ENCODE assay signal across 8 cellular contexts in the genomic region with DNA sequence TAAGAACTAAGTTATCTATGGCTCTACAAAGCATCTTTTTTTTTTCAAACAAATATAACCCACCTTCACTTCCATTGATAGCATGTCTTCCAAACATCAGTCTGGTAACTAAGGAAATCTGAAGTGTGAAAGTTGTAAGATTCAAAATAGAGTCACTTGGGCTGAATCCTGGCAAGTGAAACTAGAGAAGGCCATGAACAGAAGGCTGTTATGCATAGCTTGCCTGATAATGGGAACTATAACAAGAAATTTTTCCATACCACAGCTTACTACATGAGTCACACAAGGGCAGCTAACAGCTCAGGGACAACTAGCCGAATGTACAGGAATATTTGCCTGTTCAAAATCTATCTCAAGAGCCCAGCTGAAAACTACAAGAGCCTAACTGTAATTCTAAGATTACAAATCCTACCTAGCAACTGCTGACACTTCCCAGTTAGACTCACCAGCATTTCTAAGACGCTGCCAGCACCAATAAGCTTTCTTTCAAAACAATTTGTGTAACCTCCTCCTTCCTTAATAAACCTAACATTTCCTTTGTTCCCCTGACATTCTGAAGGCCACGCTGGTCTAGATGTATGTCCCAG.
A peak's percentile ranks its signal among the peaks of the same experiment; 100 is the strongest.
DNase-seq lines count a peak whose midpoint lies in the region; ATAC-seq, FAIRE-seq and TF ChIP-seq lines count a peak whose summit lies in the region.

No MANE protein-coding gene starts in this region.

- H3K9me3 ChIP-seq in endothelial cell of umbilical vein (replicated peaks; ENCODE audit: control insufficient read depth, insufficient read depth, low read length) (no peaks in the 10 kb centered on the region), spleen (no peaks in the 10 kb centered on the region)

- H3K27me3 ChIP-seq in endothelial cell of umbilical vein (ENCODE audit: control insufficient read depth in 2 of 2, insufficient read depth in 2 of 2, low read length in 2 of 2) (no peaks in the 10 kb centered on the region), spleen (replicated peaks in 1 of 7) (no peaks in the 10 kb centered on the region)

- H3K27ac ChIP-seq in endothelial cell of umbilical vein (ENCODE audit: insufficient read depth, low read depth, low read length) (no peak overlapping the region), spleen (no peak overlapping the region)

- H3K4me1 ChIP-seq in endothelial cell of umbilical vein (ENCODE audit: control insufficient read depth, extremely low read depth, insufficient read depth, low read length) (no peaks in the 10 kb centered on the region), spleen (no peaks in the 10 kb centered on the region)

- H3K9me1 ChIP-seq in endothelial cell of umbilical vein (replicated peaks; ENCODE audit: control insufficient read depth, extremely low read depth, insufficient read depth, low read length), result no peaks in the 10 kb centered on the region

- DNase-seq in NCI-H2171 treated with DMSO at 0.1 percent for 48 hours (lab: John Stamatoyannopoulos, UW) (peak; percentile 15), NCI-H2171 (lab: John Stamatoyannopoulos, UW) (no peak), NCI-H2227 treated with DMSO at 0.1 percent for 48 hours (lab: John Stamatoyannopoulos, UW) (peak; percentile 56), endothelial cell of umbilical vein (ENCODE audit: low read depth, low spot score) (peak; percentile 82), HUDEP-2 (lab: John Stamatoyannopoulos, UW; ENCODE audit: unreplicated experiment in 76 of 76) (no peak), sciatic nerve (ENCODE audit: low spot score) (no peak), spleen (no peak)

- H3K36me3 ChIP-seq in endothelial cell of umbilical vein (ENCODE audit: control insufficient read depth in 2 of 2, extremely low read depth in 1 of 2, insufficient read depth in 2 of 2, low read length in 2 of 2), result no peaks in the 10 kb centered on the region
- no peaks in the 10 kb centered on the region for H3K36me3 ChIP-seq in spleen

- H3K4me2 ChIP-seq in endothelial cell of umbilical vein (ENCODE audit: insufficient read depth, low read length), result peak overlapping the region; percentile 35

- H2AFZ ChIP-seq in endothelial cell of umbilical vein (ENCODE audit: low read depth, low read length), result peak overlapping the region; percentile 23

- 13 to 23% (median 14%) methylated on average over 3 of the region's 3 CpGs for WGBS in spleen, 5 donors

- no peak for TF ChIP-seq CTCF in endothelial cell of umbilical vein (IDR thresholded peaks at IDR 0.05; ENCODE audit: extremely low read depth in 1 of 2, insufficient read depth in 1 of 2, low read depth in 1 of 2, low read length in 2 of 2)
- no peak for TF ChIP-seq CTCF in spleen (IDR thresholded peaks at IDR 0.05 in 8 of 11, conservative IDR thresholded peaks at IDR 0.05 in 3 of 11)

- dilution Hi-C loops in endothelial cell of umbilical vein (cut with MboI; ENCODE audit: extremely low pct_ligation_motif_present, low sequenced_read_pairs), result no loop called here

- H3K4me3 ChIP-seq in endothelial cell of umbilical vein (replicated peaks in 1 of 3; ENCODE audit: insufficient read depth in 1 of 3, low read depth in 1 of 3, low read length in 3 of 3) (no peak overlapping the region), spleen (no peak overlapping the region)

- no peak overlapping the region for H3K9ac ChIP-seq in endothelial cell of umbilical vein (replicated peaks; ENCODE audit: extremely low read depth, insufficient read depth, low read length)

- CTCF ChIA-PET in endothelial cell of umbilical vein (lab: Charles Lee), result interaction anchor here (1.1 kb wide), 1 partner anchor 36 kb away, joined by 3 read pairs; no protein-coding TSS in a partner anchor

- POLR2A ChIA-PET in endothelial cell of umbilical vein (lab: Charles Lee), result interaction anchor here (0.7 to 1.0 kb wide), 2 partner anchors 322 to 1123 kb away, joined by 3 to 4 read pairs; partner anchors contain the start of gene DIPK2A

- no peaks in the 10 kb centered on the region for H3K79me2 ChIP-seq in endothelial cell of umbilical vein (ENCODE audit: control insufficient read depth, insufficient read depth, low read length)

- peak; percentile 24 for FAIRE-seq in endothelial cell of umbilical vein (lab: Jason Lieb, UNC)

- BruUV-seq in endothelial cell of umbilical vein (replicated peaks; lab: Mats Ljungman, UMichigan), result no TSS peak

- H4K20me1 ChIP-seq in endothelial cell of umbilical vein (replicated peaks; ENCODE audit: control insufficient read depth, extremely low read depth, insufficient read depth, low read length), result no peaks in the 10 kb centered on the region

- ATAC-seq in HG02763 (IDR thresholded peaks at IDR 0.05; ENCODE audit: unreplicated experiment), result peak; percentile 80
- no peak for ATAC-seq in sciatic nerve

- TF ChIP-seq POLR2A in endothelial cell of umbilical vein (IDR thresholded peaks at IDR 0.05; ENCODE audit: low read depth, low read length) (no peak), spleen (IDR thresholded peaks at IDR 0.05) (no peak)

- intact Hi-C loops in endothelial cell of umbilical vein (cut with micrococcal nuclease), result no loop called here
- intact Hi-C loops in sciatic nerve (cut with DNase I), result no loop called here
- intact Hi-C loops in spleen (cut with DNase I; ENCODE audit: low total_unique reads), result no loop called here

TF ChIP-seq in endothelial cell of umbilical vein, 7 proteins besides CTCF, POLR2A, EP300 and RAD21:
- no peak for TF ChIP-seq EZH2 (IDR thresholded peaks at IDR 0.05; ENCODE audit: borderline replicate concordance, low read depth, low read length, severe bottlenecking)
- no peak for TF ChIP-seq POLR2AphosphoS5 (IDR thresholded peaks at IDR 0.05; ENCODE audit: insufficient read depth, low read depth, low read length)
- no peak for TF ChIP-seq GATA2 (IDR thresholded peaks at IDR 0.05; ENCODE audit: insufficient read depth, insufficient read length, low read depth, low read length)
- TF ChIP-seq FOS (IDR thresholded peaks at IDR 0.05; ENCODE audit: borderline replicate concordance, insufficient read depth, low read length), result no peak
- no peak for TF ChIP-seq MAX (IDR thresholded peaks at IDR 0.05; ENCODE audit: insufficient read depth, insufficient read length)
- TF ChIP-seq MYC (IDR thresholded peaks at IDR 0.05; ENCODE audit: low read depth, low read length), result no peak

Comparison
In these comparisons a context has a peak if more than half of its experiments do, and no peak if none do; other contexts are left out.
1. DNase-seq: peak in NCI-H2171 treated with DMSO at 0.1 percent for 48 hours (single experiment), NCI-H2227 treated with DMSO at 0.1 percent for 48 hours (single experiment) and endothelial cell of umbilical vein (single experiment); none in NCI-H2171 (single experiment), HUDEP-2 (0 of 76), sciatic nerve (single experiment) and spleen (single experiment).